Comparison of ENCODE assay signal across 2 cellular contexts in genomic region chr6:160260283-160261119, GRCh38.
A peak's percentile ranks its signal among the peaks of the same experiment; 100 is the strongest.
TF ChIP-seq lines count a peak whose summit lies in the region.

No MANE protein-coding gene starts in this region.

TF ChIP-seq in HEK293, 187 proteins besides CTCF, POLR2A, EP300 and RAD21:
- TF ChIP-seq ZNF473 (tag by site-specific recombination; IDR thresholded peaks at IDR 0.05) (no peak), GLIS1 (tag by site-specific recombination; IDR thresholded peaks at IDR 0.05) (peak; percentile 47; the same call in 1 of the 2 replicates), SETDB1 (IDR thresholded peaks at IDR 0.05; ENCODE audit: insufficient read length, low read length) (no peak), ZNF660 (tag by site-specific recombination; IDR thresholded peaks at IDR 0.05) (no peak), ZBTB48 (tag by site-specific recombination; IDR thresholded peaks at IDR 0.05) (no peak), ZNF600 (tag by site-specific recombination; IDR thresholded peaks at IDR 0.05) (peak; percentile 39; the same call in 1 of the 2 replicates), ZNF701 (tag by site-specific recombination; IDR thresholded peaks at IDR 0.05) (no peak), ZNF624 (tag by site-specific recombination; IDR thresholded peaks at IDR 0.05) (no peak), ATF2 (tag by site-specific recombination; IDR thresholded peaks at IDR 0.05; ENCODE audit: low read depth) (no peak), ZNF248 (tag by site-specific recombination; IDR thresholded peaks at IDR 0.05) (no peak), GLIS2 (tag by site-specific recombination; IDR thresholded peaks at IDR 0.05) (no peak), ZIC2 (tag by site-specific recombination; IDR thresholded peaks at IDR 0.05) (peak; percentile 85)
- TF ChIP-seq, protein P1, sequence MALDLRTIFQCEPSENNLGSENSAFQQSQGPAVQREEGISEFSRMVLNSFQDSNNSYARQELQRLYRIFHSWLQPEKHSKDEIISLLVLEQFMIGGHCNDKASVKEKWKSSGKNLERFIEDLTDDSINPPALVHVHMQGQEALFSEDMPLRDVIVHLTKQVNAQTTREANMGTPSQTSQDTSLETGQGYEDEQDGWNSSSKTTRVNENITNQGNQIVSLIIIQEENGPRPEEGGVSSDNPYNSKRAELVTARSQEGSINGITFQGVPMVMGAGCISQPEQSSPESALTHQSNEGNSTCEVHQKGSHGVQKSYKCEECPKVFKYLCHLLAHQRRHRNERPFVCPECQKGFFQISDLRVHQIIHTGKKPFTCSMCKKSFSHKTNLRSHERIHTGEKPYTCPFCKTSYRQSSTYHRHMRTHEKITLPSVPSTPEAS (tag by site-specific recombination; IDR thresholded peaks at IDR 0.05) = no peak
TF ChIP-seq in HEK293: peak in this region for 3.

TF ChIP-seq in GM12878, 131 proteins besides CTCF, POLR2A, EP300 and RAD21:
- TF ChIP-seq, protein P2, sequence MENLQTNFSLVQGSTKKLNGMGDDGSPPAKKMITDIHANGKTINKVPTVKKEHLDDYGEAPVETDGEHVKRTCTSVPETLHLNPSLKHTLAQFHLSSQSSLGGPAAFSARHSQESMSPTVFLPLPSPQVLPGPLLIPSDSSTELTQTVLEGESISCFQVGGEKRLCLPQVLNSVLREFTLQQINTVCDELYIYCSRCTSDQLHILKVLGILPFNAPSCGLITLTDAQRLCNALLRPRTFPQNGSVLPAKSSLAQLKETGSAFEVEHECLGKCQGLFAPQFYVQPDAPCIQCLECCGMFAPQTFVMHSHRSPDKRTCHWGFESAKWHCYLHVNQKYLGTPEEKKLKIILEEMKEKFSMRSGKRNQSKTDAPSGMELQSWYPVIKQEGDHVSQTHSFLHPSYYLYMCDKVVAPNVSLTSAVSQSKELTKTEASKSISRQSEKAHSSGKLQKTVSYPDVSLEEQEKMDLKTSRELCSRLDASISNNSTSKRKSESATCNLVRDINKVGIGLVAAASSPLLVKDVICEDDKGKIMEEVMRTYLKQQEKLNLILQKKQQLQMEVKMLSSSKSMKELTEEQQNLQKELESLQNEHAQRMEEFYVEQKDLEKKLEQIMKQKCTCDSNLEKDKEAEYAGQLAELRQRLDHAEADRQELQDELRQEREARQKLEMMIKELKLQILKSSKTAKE (IDR thresholded peaks at IDR 0.05; ENCODE audit: low read depth, poor library complexity, severe bottlenecking) = no peak
- TF ChIP-seq ZNF622 (IDR thresholded peaks at IDR 0.05) = no peak
- TF ChIP-seq HDAC6 (IDR thresholded peaks at IDR 0.05; ENCODE audit: unreplicated experiment) = no peak
- no peak for TF ChIP-seq STAT1 (conservative IDR thresholded peaks at IDR 0.05)
- no peak for TF ChIP-seq HSF1 (IDR thresholded peaks at IDR 0.05; ENCODE audit: low read depth, low read length)
- TF ChIP-seq MTA2 (IDR thresholded peaks at IDR 0.05; ENCODE audit: low read depth) = no peak
- TF ChIP-seq JUND (IDR thresholded peaks at IDR 0.05; ENCODE audit: low read depth, low read length) = no peak
- TF ChIP-seq YY1 (IDR thresholded peaks at IDR 0.05; ENCODE audit: low read depth, low read length) = no peak
- no peak for TF ChIP-seq BCLAF1 (IDR thresholded peaks at IDR 0.05)
- no peak for TF ChIP-seq E2F8 (IDR thresholded peaks at IDR 0.05; ENCODE audit: low read depth, partially characterized antibody)
- no peak for TF ChIP-seq ZNF207 (IDR thresholded peaks at IDR 0.05; ENCODE audit: borderline replicate concordance)
- no peak for TF ChIP-seq POLR2AphosphoS2 (IDR thresholded peaks at IDR 0.05; ENCODE audit: low read depth, low read length)
- TF ChIP-seq CREM (IDR thresholded peaks at IDR 0.05; ENCODE audit: low read depth) = no peak
- TF ChIP-seq ZZZ3 (IDR thresholded peaks at IDR 0.05; ENCODE audit: control insufficient read depth, insufficient read length, low read depth) = no peak
- no peak for TF ChIP-seq SREBF1 (IDR thresholded peaks at IDR 0.05; ENCODE audit: low read length)
- TF ChIP-seq EGR1 (IDR thresholded peaks at IDR 0.05; ENCODE audit: borderline replicate concordance in 1 of 2, low read depth in 2 of 2, low read length in 2 of 2) = no peak
- no peak for TF ChIP-seq GATAD2B (conservative IDR thresholded peaks at IDR 0.05; ENCODE audit: low read depth)
